Comparison of ENCODE assay signal across 21 cellular contexts in genomic region chr2:118535171-118535817, GRCh38.
"Had no signal": no experiment of that assay in that cellular context is flagged by ENCODE, and none has a peak within 500 bp of the region (broad histone marks: within the 10 kb centered on the region; RNA-seq: fewer than 3 reads in every experiment).

No MANE protein-coding gene starts in this region.

- ATAC-seq: activated T-cell treated with anti-CD3 and anti-CD28 coated beads, Interleukin-2, amount 50 U/mL, for 72 hours; left lung; psoas muscle; T-helper 17 cell had no signal

- DNase-seq: activated CD4-positive, alpha-beta memory T cell treated with anti-CD3 and anti-CD28 coated beads, Interleukin-2, amount 10 ng/mL, durations not matched to agents 7 days and 5 days; activated CD4-positive, alpha-beta T cell treated with anti-CD3 and anti-CD28 coated beads for 48 hours; activated CD4-positive, CD25-positive, alpha-beta regulatory T cell; activated effector memory CD4-positive, alpha-beta T cell treated with Interleukin-2 at 50 U/mL for 16 hours; activated naive CD4-positive, alpha-beta T cell treated with anti-CD3 and anti-CD28 coated beads for 36 hours; activated naive CD8-positive, alpha-beta T cell treated with anti-CD3 and anti-CD28 coated beads, Interleukin-2, amount 10 ng/mL, durations not matched to agents 7 days and 5 days; activated T-cell treated with anti-CD3 and anti-CD28 coated beads, Interleukin-2, amount 50 U/mL, for 72 hours; amniotic stem cell; cerebellar nuclear complex; left lung; midbrain; ovary; psoas muscle; stimulated activated CD4-positive, alpha-beta T cell treated with anti-CD3 and anti-CD28 coated beads, Interleukin-4, amount 100 ng/mL, for 24 hours; substantia nigra; T-helper 17 cell; thyroid gland had no signal

- H3K27me3 ChIP-seq: left lung, neutrophil, ovary, right atrium auricular region, thyroid gland had no signal

- H3K27ac ChIP-seq: coronary artery, epithelial cell of prostate, left lung, neutrophil, ovary, psoas muscle, right atrium auricular region, thyroid gland had no signal

- H3K9me3 ChIP-seq: left lung, neutrophil, ovary, psoas muscle, right atrium auricular region, thyroid gland had no signal

- H3K36me3 ChIP-seq: left lung, neutrophil, ovary, right atrium auricular region, thyroid gland had no signal

- H3K4me3 ChIP-seq: coronary artery, left lung, ovary, psoas muscle, right atrium auricular region, thyroid gland had no signal

- H3K4me1 ChIP-seq: left lung, psoas muscle, right atrium auricular region, thyroid gland had no signal
